In the genomic region with DNA sequence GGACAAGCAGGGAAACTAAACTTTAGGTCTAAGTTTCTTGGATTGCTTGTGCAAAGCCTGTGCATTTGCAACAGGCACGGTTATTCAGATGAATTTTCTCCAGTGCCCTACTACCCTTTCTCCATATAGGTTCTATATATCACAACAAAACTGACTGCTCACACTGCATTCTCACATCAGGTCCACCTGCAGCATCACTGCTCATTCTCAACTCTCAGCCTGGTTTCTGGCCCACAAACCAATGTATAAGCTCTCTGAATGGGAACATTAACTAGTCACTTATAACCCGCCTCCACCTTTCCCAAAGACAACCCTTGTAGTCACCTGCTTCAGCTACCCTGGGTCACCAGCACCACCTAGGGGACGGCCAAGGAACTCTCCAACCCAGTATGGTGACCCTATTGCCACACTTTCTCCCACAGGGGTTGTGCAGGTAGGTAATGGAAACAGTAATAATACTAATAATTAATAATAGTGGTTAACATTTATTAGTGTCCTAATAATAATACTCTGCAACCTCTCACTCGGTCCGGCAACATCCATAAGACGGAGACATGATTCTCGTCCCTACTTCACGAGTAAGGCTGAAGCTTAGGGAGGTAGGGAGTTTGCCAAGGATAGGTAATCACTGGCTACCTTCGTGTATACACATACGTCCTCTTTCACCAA, we compare ENCODE assay signal across 8 cellular contexts.
DNase-seq lines count a peak whose midpoint lies in the region; ATAC-seq and TF ChIP-seq lines count a peak whose summit lies in the region.

No MANE protein-coding gene starts in this region.

- H3K36me3 ChIP-seq in SJCRH30: no peaks in the 10 kb centered on the region; the same call in 1 of the 2 replicates

- TF ChIP-seq CTCF in AG04449 (IDR thresholded peaks at IDR 0.05; ENCODE audit: insufficient read depth, low read length, missing control alignments) (peak; percentile 56), GM12875 (IDR thresholded peaks at IDR 0.05; ENCODE audit: borderline replicate concordance, insufficient read depth, low read depth, low read length) (peak; percentile 78)

- H3K9me3 ChIP-seq in SJCRH30 (replicated peaks): no peaks in the 10 kb centered on the region

- no peak for DNase-seq in AG04449 (ENCODE audit: low read depth, low spot score)
- DNase-seq in SJCRH30: peak; percentile 36 to 60
- DNase-seq in activated naive CD8-positive, alpha-beta T cell treated with anti-CD3 and anti-CD28 coated beads, Interleukin-2, amount 50 U/mL, for 24 hours: peak; percentile 74
- DNase-seq in left colon: peak in 1 of 2 donors; percentile 61
- DNase-seq in stimulated activated CD8-positive, alpha-beta memory T cell treated with anti-CD3 and anti-CD28 coated beads, Interleukin-4, amount 100 ng/mL, for 48 hours: peak; percentile 82
- no peak for DNase-seq in NCI-H446 (lab: John Stamatoyannopoulos, UW)

- no peak overlapping the region for H3K27ac ChIP-seq in SJCRH30

- H3K9me3 Mint-ChIP-seq in activated naive CD8-positive, alpha-beta T cell treated with anti-CD3 and anti-CD28 coated beads, Interleukin-2, amount 50 U/mL, for 24 hours: no peaks in the 10 kb centered on the region

- no peak overlapping the region for H3K4me3 Mint-ChIP-seq in activated naive CD8-positive, alpha-beta T cell treated with anti-CD3 and anti-CD28 coated beads, Interleukin-2, amount 50 U/mL, for 24 hours

- no peaks in the 10 kb centered on the region for H3K27me3 Mint-ChIP-seq in activated naive CD8-positive, alpha-beta T cell treated with anti-CD3 and anti-CD28 coated beads, Interleukin-2, amount 50 U/mL, for 24 hours

- H3K36me3 Mint-ChIP-seq in activated naive CD8-positive, alpha-beta T cell treated with anti-CD3 and anti-CD28 coated beads, Interleukin-2, amount 50 U/mL, for 24 hours (ENCODE audit: low read depth): peaks cover 18% of the 10 kb centered on the region

- POLR2A ChIA-PET in AG04449 (lab: Yijun Ruan, JAX): no interaction called here

- H3K4me3 ChIP-seq in AG04449 (ENCODE audit: low read depth, low read length) (no peak overlapping the region), GM12875 (ENCODE audit: low read depth, low read length) (no peak overlapping the region), SJCRH30 (no peak overlapping the region)

- no peaks in the 10 kb centered on the region for H3K27me3 ChIP-seq in SJCRH30

- no peaks in the 10 kb centered on the region for H3K4me1 ChIP-seq in SJCRH30

- peaks cover 18% of the 10 kb centered on the region for H3K4me1 Mint-ChIP-seq in activated naive CD8-positive, alpha-beta T cell treated with anti-CD3 and anti-CD28 coated beads, Interleukin-2, amount 50 U/mL, for 24 hours

- CTCF ChIA-PET in AG04449 (lab: Yijun Ruan, JAX): interaction anchor here (0.6 to 8.0 kb wide), 21 partner anchors 9 to 420 kb away, joined by 3 to 296 read pairs (median 5); a partner anchor contains a TSS

- intact Hi-C loops in left colon (cut with DNase I, micrococcal nuclease): no loop called here

- peak; percentile 71 for ATAC-seq in HG03442 (IDR thresholded peaks at IDR 0.05; ENCODE audit: unreplicated experiment)
- peak; percentile 78 for ATAC-seq in activated naive CD8-positive, alpha-beta T cell treated with anti-CD3 and anti-CD28 coated beads, Interleukin-2, amount 50 U/mL, for 24 hours
- peak; percentile 91 for ATAC-seq in left colon

- no peak overlapping the region for H3K27ac Mint-ChIP-seq in activated naive CD8-positive, alpha-beta T cell treated with anti-CD3 and anti-CD28 coated beads, Interleukin-2, amount 50 U/mL, for 24 hours

Comparison
In these comparisons a context has a peak if more than half of its experiments do, and no peak if none do; other contexts are left out.
1. DNase-seq: peak in SJCRH30 (2 of 2), activated naive CD8-positive, alpha-beta T cell treated with anti-CD3 and anti-CD28 coated beads, Interleukin-2, amount 50 U/mL, for 24 hours (single experiment) and stimulated activated CD8-positive, alpha-beta memory T cell treated with anti-CD3 and anti-CD28 coated beads, Interleukin-4, amount 100 ng/mL, for 48 hours (single experiment); none in AG04449 (single experiment) and NCI-H446 (0 of 2).
2. Peak in every context shown above with its lines, with median percentiles within 50 percentile points of each other: ATAC-seq.